ENCODE assay signal across 8 cellular contexts in genomic region chr18:62324917-62325805, GRCh38. TPM values are rescaled to one million over a fixed set of nuclear protein-coding genes. Genes with fewer than 3 reads are reported as not detected.
DNase-seq lines count a peak whose midpoint lies in the region; ATAC-seq and TF ChIP-seq lines count a peak whose summit lies in the region.

Gene TNFRSF11A, plus strand, starts transcription at chr18:62325310. Its CDS starts 43 bp downstream, at chr18:62325353.

- peak within 1 kb of the TSS; percentile 80 for H3K4me2 ChIP-seq in osteoblast (ENCODE audit: insufficient read depth, low read length)

- H3K27me3 ChIP-seq in osteoblast (ENCODE audit: insufficient read depth, low read length), result peaks cover 71% of the 10 kb centered on the region

- H3K36me3 ChIP-seq in osteoblast (ENCODE audit: insufficient read depth, low read length), result no peaks in the 10 kb centered on the region

- H3K4me3 ChIP-seq in fibroblast of mammary gland (ENCODE audit: control insufficient read depth, low read depth, low read length) (peak within 1 kb of the TSS; percentile 26), osteoblast (ENCODE audit: insufficient read depth, low read length) (peak within 1 kb of the TSS; percentile 57)

- H3K9me3 ChIP-seq in osteoblast (ENCODE audit: low read depth, low read length), result no peaks in the 10 kb centered on the region

- peak within 1 kb of the TSS; percentile 77 for H2AFZ ChIP-seq in osteoblast (ENCODE audit: low read length)

- peak; percentile 71 for DNase-seq in NCI-H82 (lab: John Stamatoyannopoulos, UW)
- DNase-seq in NCI-H82 treated with DMSO at 0.1 percent for 48 hours (lab: John Stamatoyannopoulos, UW; ENCODE audit: unreplicated experiment), result no peak
- DNase-seq in NCI-H510A (lab: John Stamatoyannopoulos, UW), result peak; percentile 31
- peak; percentile 75 for DNase-seq in activated T-cell treated with anti-CD3 and anti-CD28 coated beads, Interleukin-2, amount 50 U/mL, for 1 hour
- DNase-seq in fibroblast of mammary gland (ENCODE audit: low read depth), result peak; percentile 8
- no peak for DNase-seq in osteoblast (ENCODE audit: insufficient read length, low spot score, missing footprints)
- DNase-seq in NK-92 treated with Interleukin-12 subunit alpha and Interleukin-12 subunit beta, amount 100 ng/mL, for 24 hours (lab: John Stamatoyannopoulos, UW), result no peak

- no peaks in the 10 kb centered on the region for H4K20me1 ChIP-seq in osteoblast (ENCODE audit: insufficient read depth, low read length)

- H3K79me2 ChIP-seq in osteoblast (ENCODE audit: insufficient read depth, low read length), result no peaks in the 10 kb centered on the region

- TF ChIP-seq CTCF in fibroblast of mammary gland (conservative IDR thresholded peaks at IDR 0.05; ENCODE audit: control insufficient read depth, insufficient read depth, low read depth, low read length) (no peak), osteoblast (IDR thresholded peaks at IDR 0.05; ENCODE audit: extremely low read depth, low read depth, low read length) (no peak)

- peaks cover 24% of the 10 kb centered on the region for H3K4me1 ChIP-seq in osteoblast (ENCODE audit: insufficient read depth, low read length)

- ATAC-seq in HG02943 (IDR thresholded peaks at IDR 0.05; ENCODE audit: low read depth, unreplicated experiment), result peak; percentile 64

- H3K27ac ChIP-seq in osteoblast (ENCODE audit: low read depth, low read length), result no peak within 1 kb of the TSS

RNA-seq across cellular contexts. Expression of gene TNFRSF11A, which starts in this region (rescaled TPM):
- total RNA-seq in osteoblast, result under 0.01 TPM in 2 replicates

Comparison
In these comparisons a context has a peak if more than half of its experiments do, and no peak if none do; other contexts are left out.
1. DNase-seq: peak in NCI-H82 (single experiment), NCI-H510A (single experiment), activated T-cell treated with anti-CD3 and anti-CD28 coated beads, Interleukin-2, amount 50 U/mL, for 1 hour (single experiment) and fibroblast of mammary gland (single experiment); none in NCI-H82 treated with DMSO at 0.1 percent for 48 hours (single experiment), osteoblast (single experiment) and NK-92 treated with Interleukin-12 subunit alpha and Interleukin-12 subunit beta, amount 100 ng/mL, for 24 hours (single experiment).